ENCODE assay signal across 8 cellular contexts in genomic region chr1:224623743-224624333, GRCh38. TPM values are rescaled to one million over a fixed set of nuclear protein-coding genes. Genes with fewer than 3 reads are reported as not detected.
DNase-seq lines count a peak whose midpoint lies in the region; ATAC-seq and TF ChIP-seq lines count a peak whose summit lies in the region.

No MANE protein-coding gene starts in this region.

- peak overlapping the region; percentile 65 for H3K9ac ChIP-seq in KMS-11
- no peak overlapping the region for H3K9ac ChIP-seq in colonic mucosa (ENCODE audit: low read depth in 2 of 2, low read length in 2 of 2)

- H3K4me1 Mint-ChIP-seq in Calu3 (ENCODE audit: low read depth, unreplicated experiment) = peaks cover 23% of the 10 kb centered on the region

- H3K9me3 ChIP-seq in colonic mucosa = no peaks in the 10 kb centered on the region

- DNase-seq in Calu3 (peak; percentile 13), colonic mucosa (peak; percentile 30), dorsolateral prefrontal cortex (no peak), amygdala (lab: John Stamatoyannopoulos, UW) (no peak)
- peak in 3 of 4 experiments; percentile 15 to 50 (median 31) for DNase-seq in activated CD4-positive, CD25-positive, alpha-beta regulatory T cell (lab: John Stamatoyannopoulos, UW)
- peak; percentile 37 for DNase-seq in stimulated activated CD4-positive, alpha-beta T cell treated with anti-CD3 and anti-CD28 coated beads, Interleukin-2, amount 100 ng/mL, for 4 hours (ENCODE audit: low read depth)

- BruUV-seq in Calu3 (replicated peaks; lab: Mats Ljungman, UMichigan) = no TSS peak

- peaks cover 54% of the 10 kb centered on the region for H3K27me3 Mint-ChIP-seq in Calu3 (ENCODE audit: unreplicated experiment)

- H3K36me3 ChIP-seq in KMS-11 (ENCODE audit: insufficient read depth) = no peaks in the 10 kb centered on the region
- no peaks in the 10 kb centered on the region for H3K36me3 ChIP-seq in colonic mucosa

- peak overlapping the region; percentile 96 for H3K27ac ChIP-seq in KMS-11
- H3K27ac ChIP-seq in colonic mucosa = no peak overlapping the region
- no peak overlapping the region for H3K27ac ChIP-seq in dorsolateral prefrontal cortex

- H3K4me3 ChIP-seq in KMS-11 (IDR thresholded peaks at IDR 0.05; ENCODE audit: insufficient read depth, low read depth, low read length) (peak overlapping the region; percentile 37), colonic mucosa (no peak overlapping the region), dorsolateral prefrontal cortex (no peak overlapping the region)

- peaks cover 3% of the 10 kb centered on the region for H3K9me3 Mint-ChIP-seq in Calu3 (ENCODE audit: low read depth, unreplicated experiment)

- TF ChIP-seq CTCF in Calu3 (IDR thresholded peaks at IDR 0.05; ENCODE audit: unreplicated experiment) (no peak), KMS-11 (conservative IDR thresholded peaks at IDR 0.05; ENCODE audit: low read depth, low read length) (no peak), colonic mucosa (IDR thresholded peaks at IDR 0.05) (no peak), dorsolateral prefrontal cortex (IDR thresholded peaks at IDR 0.05 in 54 of 56, conservative IDR thresholded peaks at IDR 0.05 in 2 of 56; ENCODE audit: low read depth in 1 of 56, partially characterized antibody in 56 of 56) (no peak)

- no peaks in the 10 kb centered on the region for H3K36me3 Mint-ChIP-seq in Calu3 (ENCODE audit: insufficient read depth, unreplicated experiment)

- H3K27ac Mint-ChIP-seq in Calu3 (ENCODE audit: unreplicated experiment) = no peak overlapping the region

- H3K4me3 Mint-ChIP-seq in Calu3 (ENCODE audit: low read depth, unreplicated experiment) = no peak overlapping the region

- intact Hi-C loops in Calu3 (cut with micrococcal nuclease; ENCODE audit: unreplicated experiment) (no loop called here), colonic mucosa (cut with DNase I) (no loop called here), dorsolateral prefrontal cortex (cut with DNase I) (no loop called here)

- ATAC-seq in GM21423 (IDR thresholded peaks at IDR 0.05; ENCODE audit: unreplicated experiment) = peak; percentile 96

- no peaks in the 10 kb centered on the region for H3K27me3 ChIP-seq in KMS-11 (ENCODE audit: insufficient read depth, low read depth)
- H3K27me3 ChIP-seq in colonic mucosa = peaks cover 4% of the 10 kb centered on the region
- peaks cover 0 to 7% (median 0%) of the 10 kb centered on the region in 45 donors for H3K27me3 ChIP-seq in dorsolateral prefrontal cortex

- H2AFZ ChIP-seq in KMS-11 (ENCODE audit: low read depth) = peak overlapping the region; percentile 9; the same call in 1 of the 2 replicates

- CTCF ChIA-PET in Calu3 (lab: Charles Lee) = interaction anchor here (1.1 to 2.2 kb wide), 2 partner anchors 15 to 17 kb away, joined by 3 to 4 read pairs; no protein-coding TSS in a partner anchor

- H3K4me1 ChIP-seq in KMS-11 (ENCODE audit: low read depth, poor library complexity, severe bottlenecking) (peaks cover 79% of the 10 kb centered on the region), colonic mucosa (no peaks in the 10 kb centered on the region)

- peaks cover 3% of the 10 kb centered on the region; the same call in 1 of the 2 replicates for H3K79me2 ChIP-seq in KMS-11 (ENCODE audit: insufficient read depth, low read depth)

- peak overlapping the region; percentile 89 for H3K4me2 ChIP-seq in KMS-11

- no peaks in the 10 kb centered on the region for H4K20me1 ChIP-seq in KMS-11 (ENCODE audit: insufficient read depth)

RNA-seq across cellular contexts. Expression of gene CNIH3, which starts 7.7 kb away (rescaled TPM):
- 2.1 and 3.1 TPM in 2 replicates for total RNA-seq in Calu3 (2022)
- total RNA-seq in colonic mucosa = 1 to 10 TPM in 1 of 2 donors, under 1 TPM in 1; 0.69 to 1.4 TPM
- 10 to 100 TPM; 11.6 to 38.1 (median 23.9) TPM for total RNA-seq in dorsolateral prefrontal cortex

Comparison
In these comparisons a context has a peak if more than half of its experiments do, and no peak if none do; other contexts are left out.
1. DNase-seq: peak in Calu3 (single experiment), activated CD4-positive, CD25-positive, alpha-beta regulatory T cell (3 of 4), colonic mucosa (single experiment) and stimulated activated CD4-positive, alpha-beta T cell treated with anti-CD3 and anti-CD28 coated beads, Interleukin-2, amount 100 ng/mL, for 4 hours (single experiment); none in dorsolateral prefrontal cortex (0 of 10) and amygdala (0 of 56).